ENCODE assay signal across 18 cellular contexts in the genomic region with DNA sequence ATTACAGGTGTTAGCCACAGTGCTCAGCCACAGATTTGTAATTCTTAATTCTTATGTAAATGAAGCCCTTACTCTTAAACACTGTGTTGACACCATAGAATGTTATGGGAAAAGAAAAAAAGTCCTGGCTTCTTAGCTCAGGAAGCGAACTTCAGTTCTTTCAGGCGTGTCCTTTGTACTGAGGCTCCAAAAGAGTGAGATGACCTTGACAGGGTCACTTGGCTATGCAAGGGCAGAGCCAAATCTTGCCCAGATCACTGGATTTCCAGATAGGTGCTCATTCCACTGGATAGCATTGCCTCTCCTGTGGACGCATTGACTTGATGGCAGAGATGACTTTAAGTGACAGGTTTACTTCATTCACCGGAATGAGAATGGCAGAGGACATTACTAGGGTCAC. TPM values are rescaled to one million over a fixed set of nuclear protein-coding genes. Genes with fewer than 3 reads are reported as not detected.
DNase-seq lines count a peak whose midpoint lies in the region; ATAC-seq, FAIRE-seq and TF ChIP-seq lines count a peak whose summit lies in the region.
"Had no signal": no experiment of that assay in that cellular context is flagged by ENCODE, and none has a peak within 500 bp of the region (broad histone marks: within the 10 kb centered on the region; RNA-seq: fewer than 3 reads in every experiment).

No MANE protein-coding gene starts in this region.

- no peak overlapping the region for H3K27ac Mint-ChIP-seq in CD4-positive, alpha-beta T cell

- no peaks in the 10 kb centered on the region for H3K9me1 ChIP-seq in K562 (ENCODE audit: control insufficient read depth, insufficient read depth, low read length)

- no peaks in the 10 kb centered on the region for H3K9me3 Mint-ChIP-seq in CD4-positive, alpha-beta T cell
- H3K9me3 Mint-ChIP-seq: naive thymus-derived CD8-positive, alpha-beta T cell had no signal

- H3K36me3 ChIP-seq in HUES48 (ENCODE audit: control insufficient read depth, insufficient read depth, low read length) (no peaks in the 10 kb centered on the region), K562 (ENCODE audit: control insufficient read depth, insufficient read depth, low read length) (peaks cover 12% of the 10 kb centered on the region; the same call in 2 of the 3 replicates), trophoblast cell (ENCODE audit: control insufficient read depth in 1 of 2, insufficient read depth in 2 of 2, low read length in 2 of 2) (no peaks in the 10 kb centered on the region)

- intact Hi-C loops in CD4-positive, alpha-beta T cell (cut with DNase I, micrococcal nuclease), result loop anchor here in 1 of 2 experiments (10.0 kb wide), 3 partner anchors 289 to 651 kb away; a partner anchor contains a TSS
- intact Hi-C loops in K562 (cut with micrococcal nuclease) (no loop called here), sciatic nerve (cut with DNase I) (no loop called here)

- H3K4me1 Mint-ChIP-seq in CD4-positive, alpha-beta T cell (ENCODE audit: low read depth), result peaks cover 83% of the 10 kb centered on the region

- no peak overlapping the region for H2AK5ac ChIP-seq in trophoblast cell (ENCODE audit: low read length)

- no peaks in the 10 kb centered on the region for H3K27me3 ChIP-seq in CD4-positive, alpha-beta T cell (ENCODE audit: control insufficient read depth, insufficient read depth, low read length)
- H3K27me3 ChIP-seq in HUES48 (ENCODE audit: control insufficient read depth, insufficient read depth, low read length) (no peaks in the 10 kb centered on the region), K562 (ENCODE audit: control insufficient read depth in 2 of 2, insufficient read depth in 2 of 2, low read length in 2 of 2) (no peaks in the 10 kb centered on the region), trophoblast cell (ENCODE audit: insufficient read depth, low read length) (no peaks in the 10 kb centered on the region)
- H3K27me3 ChIP-seq: suprapubic skin had no signal

- no peaks in the 10 kb centered on the region for H3K9me3 ChIP-seq in CD4-positive, alpha-beta T cell (ENCODE audit: control insufficient read depth, low read length)
- H3K9me3 ChIP-seq in HUES48 (ENCODE audit: control insufficient read depth, insufficient read depth, low read length) (no peaks in the 10 kb centered on the region), K562 (replicated peaks; ENCODE audit: control insufficient read depth, insufficient read depth, low read depth, low read length) (no peaks in the 10 kb centered on the region), trophoblast cell (ENCODE audit: insufficient read depth, low read depth, low read length) (no peaks in the 10 kb centered on the region)
- H3K9me3 ChIP-seq: suprapubic skin had no signal

- POLR2A ChIA-PET in CD4-positive, alpha-beta T cell (lab: Charles Lee), result no interaction called here
- POLR2A ChIA-PET in K562 (lab: Yijun Ruan, JAX), result interaction anchor here (11.9 kb wide), 1 partner anchor 9 kb away, joined by 212 read pairs; no protein-coding TSS in a partner anchor

- H2AFZ ChIP-seq in K562 (ENCODE audit: low read depth, low read length), result no peak overlapping the region
- no peak overlapping the region for H2AFZ ChIP-seq in trophoblast cell (ENCODE audit: insufficient read depth, low read length, poor library complexity)

- H3K79me1 ChIP-seq in trophoblast cell (ENCODE audit: low read length), result peaks cover 10% of the 10 kb centered on the region

- H2BK120ac ChIP-seq in trophoblast cell (ENCODE audit: insufficient read depth, low read length, poor library complexity), result no peak overlapping the region

- no peak overlapping the region for H3K14ac ChIP-seq in trophoblast cell (ENCODE audit: low read length)

- no TSS peak for BruUV-seq in K562 (replicated peaks; lab: Mats Ljungman, UMichigan)

- no peak overlapping the region for H3K9ac ChIP-seq in HUES48 (ENCODE audit: low read depth, low read length)
- H3K9ac ChIP-seq in K562 (ENCODE audit: insufficient read depth in 1 of 2, low read depth in 2 of 2, low read length in 2 of 2), result peak overlapping the region in 1 of 2 experiments; percentile 11; a peak in 1 of 4 replicates
- H3K9ac ChIP-seq in trophoblast cell (ENCODE audit: low read length), result no peak overlapping the region

- H3K4me3 ChIP-seq in HUES48 (ENCODE audit: low read depth, low read length), result no peak overlapping the region
- no peak overlapping the region for H3K4me3 ChIP-seq in K562
- no peak overlapping the region for H3K4me3 ChIP-seq in trophoblast cell (ENCODE audit: low read depth, low read length)
- H3K4me3 ChIP-seq: SK-N-MC, suprapubic skin had no signal

- no peak for FAIRE-seq in K562 (lab: Jason Lieb, UNC)

- H3K4me2 ChIP-seq in K562 (ENCODE audit: insufficient read depth, low read length), result no peak overlapping the region
- no peak overlapping the region for H3K4me2 ChIP-seq in trophoblast cell (ENCODE audit: low read length)

- no peak overlapping the region for H4K8ac ChIP-seq in trophoblast cell (ENCODE audit: low read depth, low read length)

- DNase-seq in CD4-positive, alpha-beta T cell, result no peak
- DNase-seq in K562 (ENCODE audit: extremely low read depth in 1 of 4, low spot score in 3 of 4), result no peak
- DNase-seq in trophoblast cell, result no peak
- no peak for DNase-seq in sciatic nerve (ENCODE audit: low spot score)
- DNase-seq in RKO (ENCODE audit: low spot score), result no peak
- DNase-seq in MV-4-11 (lab: John Stamatoyannopoulos, UW), result no peak
- DNase-seq: activated CD4-positive, alpha-beta T cell treated with anti-CD3 and anti-CD28 coated beads, Interleukin-2, amount 50 U/mL, for 4 hours; activated T-cell treated with anti-CD3 and anti-CD28 coated beads for 4 hours; amygdala; DMS53; naive thymus-derived CD8-positive, alpha-beta T cell; NCI-H1436 treated with DMSO at 0.1 percent for 48 hours; NCI-H524 treated with DMSO at 0.1 percent for 48 hours; posterior cingulate gyrus; RPMI8226 had no signal

- WGBS in K562 (ENCODE audit: insufficient coverage, low coverage, missing lambda C conversion rate), result 83% methylated on average over 4 of the region's 4 CpGs
- WGBS in trophoblast cell (ENCODE audit: extremely low coverage, insufficient coverage, insufficient read length), result no CpG with 5 or more reads among the region's 4 CpGs

- H4K12ac ChIP-seq in trophoblast cell (ENCODE audit: low read depth, low read length), result no peak overlapping the region

- H3K27ac ChIP-seq in CD4-positive, alpha-beta T cell (ENCODE audit: low read depth, low read length), result no peak overlapping the region
- H3K27ac ChIP-seq in HUES48 (ENCODE audit: low read depth, low read length) (peak overlapping the region; percentile 7), K562 (ENCODE audit: extremely low read depth, low read depth, low read length) (peak overlapping the region; percentile 19; the same call in 1 of the 3 replicates), trophoblast cell (ENCODE audit: low read depth, low read length) (no peak overlapping the region)
- H3K27ac ChIP-seq: SK-N-MC, suprapubic skin had no signal

- peak overlapping the region; percentile 32 for H3K4me3 Mint-ChIP-seq in CD4-positive, alpha-beta T cell

- no peak for TF ChIP-seq RAD21 in K562 (CRISPR knock-in tag; conservative IDR thresholded peaks at IDR 0.05 in 1 of 2, IDR thresholded peaks at IDR 0.05 in 1 of 2)

- no peak overlapping the region for H3K18ac ChIP-seq in trophoblast cell (ENCODE audit: low read length)

- no peak overlapping the region for H3K23ac ChIP-seq in trophoblast cell (ENCODE audit: low read length)

- CTCF ChIA-PET in CD4-positive, alpha-beta T cell (lab: Charles Lee), result no interaction called here
- CTCF ChIA-PET in K562 (lab: Yijun Ruan, JAX; ENCODE audit: low intra/inter-chr PET ratio), result no interaction called here

- H4K91ac ChIP-seq in trophoblast cell (ENCODE audit: low read depth, low read length), result no peak overlapping the region

- no peak for TF ChIP-seq POLR2A in K562 (conservative IDR thresholded peaks at IDR 0.05)

- no peak overlapping the region for H2BK12ac ChIP-seq in trophoblast cell (ENCODE audit: low read length)

- H3K27me3 Mint-ChIP-seq in CD4-positive, alpha-beta T cell, result no peaks in the 10 kb centered on the region
- H3K27me3 Mint-ChIP-seq: naive thymus-derived CD8-positive, alpha-beta T cell had no signal

- H3K36me3 Mint-ChIP-seq in CD4-positive, alpha-beta T cell (ENCODE audit: low read depth), result peaks cover 41% of the 10 kb centered on the region

- H4K20me1 ChIP-seq in K562 (replicated peaks; ENCODE audit: control insufficient read depth, insufficient read depth, low read length), result no peaks in the 10 kb centered on the region

- TF ChIP-seq EP300 in K562 (IDR thresholded peaks at IDR 0.05; ENCODE audit: low read length), result no peak

- ATAC-seq in CD4-positive, alpha-beta T cell (ENCODE audit: poor library complexity), result no peak
- ATAC-seq in K562, result no peak
- no peak for ATAC-seq in sciatic nerve
- ATAC-seq: naive thymus-derived CD8-positive, alpha-beta T cell had no signal

- H3K4me1 ChIP-seq in HUES48 (ENCODE audit: control insufficient read depth, insufficient read depth, low read length) (peaks cover 23% of the 10 kb centered on the region), K562 (replicated peaks in 1 of 2; ENCODE audit: control insufficient read depth in 2 of 2, insufficient read depth in 2 of 2, low read length in 2 of 2) (peaks cover 8 to 42% of the 10 kb centered on the region in 2 experiments), trophoblast cell (ENCODE audit: control insufficient read depth in 1 of 2, insufficient read depth in 2 of 2, low read length in 2 of 2) (peaks cover 2 to 3% of the 10 kb centered on the region in 2 experiments)

- in situ Hi-C loops in K562 (cut with MboI), result no loop called here

- H2BK5ac ChIP-seq in trophoblast cell (ENCODE audit: low read depth, low read length, poor library complexity), result no peak overlapping the region

- H3K4ac ChIP-seq in trophoblast cell (ENCODE audit: low read depth, low read length), result peak overlapping the region; percentile 6

- TF ChIP-seq CTCF in CD4-positive, alpha-beta T cell (IDR thresholded peaks at IDR 0.05), result no peak
- no peak for TF ChIP-seq CTCF in K562 (IDR thresholded peaks at IDR 0.05 in 2 of 3, conservative IDR thresholded peaks at IDR 0.05 in 1 of 3; ENCODE audit: insufficient read depth in 2 of 3, low read depth in 1 of 3, low read length in 3 of 3)

- H3K79me2 ChIP-seq in K562 (ENCODE audit: control insufficient read depth, insufficient read depth, low read length) (peaks cover 95% of the 10 kb centered on the region), trophoblast cell (ENCODE audit: control insufficient read depth, insufficient read depth, low read length, poor library complexity) (peaks cover 9% of the 10 kb centered on the region)

RNA-seq across cellular contexts. Expression of a gene that starts 4.8 kb away (rescaled TPM):
- total RNA-seq in CD4-positive, alpha-beta T cell, result 10 to 100 TPM; 28.6 to 35.2 TPM
- 51.1 and 58.3 TPM in 2 replicates for total RNA-seq in K562 (2011; cell fraction: chromatin; rRNA removed; ENCODE audit: low replicate concordance)
- 43.8 and 43.9 TPM in 2 replicates for total RNA-seq in K562 (2011; cell fraction: nucleolus; rRNA removed)
- total RNA-seq in K562 (2011; cell fraction: nucleoplasm; rRNA removed), result 49.1 and 60.1 TPM in 2 replicates
- total RNA-seq in K562 (2014; rRNA removed) (41.1 and 44.2 TPM in 2 replicates), K562 (2014; rRNA removed; fragmentation: Illumina TruSeq; extraction: Trizol) (22.7 and 26.4 TPM in 2 replicates), K562 (2015; rRNA removed; fragmentation: Illumina TruSeq; extraction: Trizol) (31.2 and 31.4 TPM in 2 replicates), K562 (2021) (53.9 and 59.8 TPM in 2 replicates), sciatic nerve (46.7 TPM)
- polyA plus RNA-seq in K562 (2011; rRNA removed) (47.2 and 65.6 TPM in 2 replicates), K562 (2014; fragmentation: Illumina TruSeq; extraction: Trizol) (56.2 and 65.1 TPM in 2 replicates), K562 (2014; fragmentation: Nextera tagmentation; extraction: Ambion mirVana) (1 to 10 TPM; 4.8 to 7.2 TPM), K562 (2014; rRNA removed) (51.3 and 57.7 TPM in 2 replicates)
- polyA plus RNA-seq in K562 (2011; cell fraction: cytosol; rRNA removed), result 78.9 and 120 TPM in 2 replicates
- polyA plus RNA-seq in K562 (2011; cell fraction: nucleus; rRNA removed), result 72.3 and 83.1 TPM in 2 replicates
- 52.9 and 79.3 TPM in 2 replicates for polyA plus RNA-seq in K562 (2012)
- 45.7 and 65.0 TPM in 2 replicates for polyA minus RNA-seq in K562 (2011; rRNA and poly(A)+ RNA removed)
- polyA minus RNA-seq in K562 (2011; cell fraction: cytosol; rRNA and poly(A)+ RNA removed), result 38.9 and 49.7 TPM in 2 replicates
- polyA minus RNA-seq in K562 (2011; cell fraction: nucleus; rRNA and poly(A)+ RNA removed), result 34.9 and 50.8 TPM in 2 replicates
- polyA plus RNA-seq in trophoblast cell (2013), result 64.7 and 72.6 TPM in 2 replicates

RNA-seq across cellular contexts. Expression of a gene that starts 30.8 kb away (rescaled TPM):
- 1 to 10 TPM in 1 of 2 experiments, under 1 TPM in 1; 0.99 to 1.1 TPM for total RNA-seq in CD4-positive, alpha-beta T cell
- 0.76 and 1.4 TPM in 2 replicates for total RNA-seq in K562 (2011; cell fraction: chromatin; rRNA removed; ENCODE audit: low replicate concordance)
- total RNA-seq in K562 (2011; cell fraction: nucleolus; rRNA removed), result 0.66 and 0.67 TPM in 2 replicates
- 0.73 and 0.76 TPM in 2 replicates for total RNA-seq in K562 (2011; cell fraction: nucleoplasm; rRNA removed)
- total RNA-seq in K562 (2014; rRNA removed) (0.59 and 0.82 TPM in 2 replicates), K562 (2014; rRNA removed; fragmentation: Illumina TruSeq; extraction: Trizol) (0.69 and 0.77 TPM in 2 replicates), K562 (2015; rRNA removed; fragmentation: Illumina TruSeq; extraction: Trizol) (0.38 and 0.47 TPM in 2 replicates), K562 (2021) (1.2 and 1.3 TPM in 2 replicates), sciatic nerve (8.7 TPM)
- polyA plus RNA-seq in K562 (2011; rRNA removed) (0.78 and 1.2 TPM in 2 replicates), K562 (2014; fragmentation: Illumina TruSeq; extraction: Trizol) (0.71 and 0.75 TPM in 2 replicates), K562 (2014; fragmentation: Nextera tagmentation; extraction: Ambion mirVana) (under 1 TPM; 0.06 to 0.15 TPM), K562 (2014; rRNA removed) (0.43 and 0.45 TPM in 2 replicates)
- 0.97 and 1.3 TPM in 2 replicates for polyA plus RNA-seq in K562 (2011; cell fraction: cytosol; rRNA removed)
- polyA plus RNA-seq in K562 (2011; cell fraction: nucleus; rRNA removed), result 1.9 and 2.7 TPM in 2 replicates
- polyA plus RNA-seq in K562 (2012), result 0.66 and 1.9 TPM in 2 replicates
- polyA minus RNA-seq in K562 (2011; rRNA and poly(A)+ RNA removed), result 1.2 and 1.3 TPM in 2 replicates
- polyA minus RNA-seq in K562 (2011; cell fraction: cytosol; rRNA and poly(A)+ RNA removed), result 0.73 and 1.1 TPM in 2 replicates
- 0.40 and 0.56 TPM in 2 replicates for polyA minus RNA-seq in K562 (2011; cell fraction: nucleus; rRNA and poly(A)+ RNA removed)
- 1.0 and 1.1 TPM in 2 replicates for polyA plus RNA-seq in trophoblast cell (2013)

Comparison
In these comparisons a context has a peak if more than half of its experiments do, and no peak if none do; other contexts are left out.
1. H3K27ac ChIP-seq: peak in HUES48 (single experiment) and K562 (single experiment); none in CD4-positive, alpha-beta T cell (single experiment) and trophoblast cell (single experiment).